ENCODE assay signal across 8 cellular contexts in the genomic region with DNA sequence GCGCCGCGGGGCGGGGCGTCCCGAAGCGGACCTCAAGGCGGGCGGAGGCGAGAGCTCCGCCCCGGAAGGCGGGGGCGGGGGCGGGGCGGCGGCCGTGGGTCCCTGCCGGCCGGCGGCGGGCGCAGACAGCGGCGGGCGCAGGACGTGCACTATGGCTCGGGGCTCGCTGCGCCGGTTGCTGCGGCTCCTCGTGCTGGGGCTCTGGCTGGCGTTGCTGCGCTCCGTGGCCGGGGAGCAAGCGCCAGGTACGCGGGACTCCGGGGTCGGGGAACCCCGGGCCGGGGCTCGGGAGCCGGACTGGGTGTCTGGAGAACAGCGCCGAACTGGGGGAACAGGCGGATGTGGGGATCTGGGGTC. TPM values are rescaled to one million over a fixed set of nuclear protein-coding genes. Genes with fewer than 3 reads are reported as not detected.
A peak's percentile ranks its signal among the peaks of the same experiment; 100 is the strongest.
DNase-seq lines count a peak whose midpoint lies in the region; ATAC-seq and TF ChIP-seq lines count a peak whose summit lies in the region.

A gene with protein sequence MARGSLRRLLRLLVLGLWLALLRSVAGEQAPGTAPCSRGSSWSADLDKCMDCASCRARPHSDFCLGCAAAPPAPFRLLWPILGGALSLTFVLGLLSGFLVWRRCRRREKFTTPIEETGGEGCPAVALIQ (plus strand): TSS at position 122 of the 357 bp plus-strand sequence. CDS start 30 bp downstream, at position 152.

- peak within 1 kb of the TSS; percentile 95 for H3K4me3 Mint-ChIP-seq in activated naive CD8-positive, alpha-beta T cell treated with anti-CD3 and anti-CD28 coated beads for 36 hours

- ATAC-seq in HG02981 (IDR thresholded peaks at IDR 0.05; ENCODE audit: unreplicated experiment), result no peak

- H3K4me3 ChIP-seq in SK-N-MC (peak within 1 kb of the TSS; percentile 83), osteoblast (ENCODE audit: insufficient read depth, low read length) (peak within 1 kb of the TSS; percentile 94), urinary bladder (ENCODE audit: low read depth, low read length) (peak within 1 kb of the TSS; percentile 48)

- H2AFZ ChIP-seq in osteoblast (ENCODE audit: low read length), result peak within 1 kb of the TSS; percentile 91

- DNase-seq in DMS53 treated with DMSO at 0.1 percent for 48 hours (lab: John Stamatoyannopoulos, UW; ENCODE audit: unreplicated experiment) (peak; percentile 45), HT-29 (ENCODE audit: low spot score) (peak; percentile 87), SK-N-MC (ENCODE audit: low read depth, low spot score) (no peak), glomerular visceral epithelial cell (ENCODE audit: extremely low spot score) (peak; percentile 87), osteoblast (ENCODE audit: insufficient read length, low spot score, missing footprints) (peak; percentile 99)
- DNase-seq in activated naive CD8-positive, alpha-beta T cell treated with anti-CD3 and anti-CD28 coated beads for 36 hours, result peak; percentile 78

- no peak within 1 kb of the TSS for H3K27ac ChIP-seq in SK-N-MC
- H3K27ac ChIP-seq in osteoblast (ENCODE audit: low read depth, low read length), result peak within 1 kb of the TSS; percentile 98
- H3K27ac ChIP-seq in urinary bladder (ENCODE audit: low read depth), result peak within 1 kb of the TSS; percentile 89

- peak within 1 kb of the TSS; percentile 64 for H3K9ac ChIP-seq in SK-N-MC (ENCODE audit: insufficient read length)

- no peak for TF ChIP-seq CTCF in osteoblast (IDR thresholded peaks at IDR 0.05; ENCODE audit: extremely low read depth, low read depth, low read length)

- no peaks in the 10 kb centered on the region for H3K36me3 ChIP-seq in SK-N-MC (ENCODE audit: insufficient read depth, low read length)
- peaks cover 15% of the 10 kb centered on the region for H3K36me3 ChIP-seq in osteoblast (ENCODE audit: insufficient read depth, low read length)
- no peaks in the 10 kb centered on the region for H3K36me3 ChIP-seq in urinary bladder (ENCODE audit: insufficient read depth)

- peaks cover 24% of the 10 kb centered on the region for H4K20me1 ChIP-seq in osteoblast (ENCODE audit: insufficient read depth, low read length)

- H3K27me3 ChIP-seq in osteoblast (ENCODE audit: insufficient read depth, low read length), result peaks cover 5% of the 10 kb centered on the region

- peak within 1 kb of the TSS; percentile 96 for H3K4me2 ChIP-seq in osteoblast (ENCODE audit: insufficient read depth, low read length)

- under 1% methylated on average over 49 of the region's 49 CpGs for WGBS in urinary bladder

- peak within 1 kb of the TSS; percentile 98 for H3K27ac Mint-ChIP-seq in activated naive CD8-positive, alpha-beta T cell treated with anti-CD3 and anti-CD28 coated beads for 36 hours

- H3K36me3 Mint-ChIP-seq in activated naive CD8-positive, alpha-beta T cell treated with anti-CD3 and anti-CD28 coated beads for 36 hours, result peaks cover 3% of the 10 kb centered on the region

- H3K9me3 ChIP-seq in SK-N-MC (ENCODE audit: low read depth, low read length) (no peaks in the 10 kb centered on the region), osteoblast (ENCODE audit: low read depth, low read length) (no peaks in the 10 kb centered on the region)

- H3K79me2 ChIP-seq in osteoblast (ENCODE audit: insufficient read depth, low read length), result no peaks in the 10 kb centered on the region

- H3K4me1 Mint-ChIP-seq in activated naive CD8-positive, alpha-beta T cell treated with anti-CD3 and anti-CD28 coated beads for 36 hours, result peaks cover 40% of the 10 kb centered on the region

- H3K9me3 Mint-ChIP-seq in activated naive CD8-positive, alpha-beta T cell treated with anti-CD3 and anti-CD28 coated beads for 36 hours, result no peaks in the 10 kb centered on the region

- peaks cover 12% of the 10 kb centered on the region for H3K27me3 Mint-ChIP-seq in activated naive CD8-positive, alpha-beta T cell treated with anti-CD3 and anti-CD28 coated beads for 36 hours

- H3K4me1 ChIP-seq in osteoblast (ENCODE audit: insufficient read depth, low read length), result peaks cover 20% of the 10 kb centered on the region
- peaks cover 2% of the 10 kb centered on the region for H3K4me1 ChIP-seq in urinary bladder (ENCODE audit: insufficient read depth)

RNA-seq across cellular contexts. Expression of the gene that starts here (rescaled TPM):
- 709 and 783 TPM in 2 replicates for total RNA-seq in HT-29 (2014; rRNA removed; shearing (Covaris generic))
- 1 to 10 TPM; 1.2 to 1.5 TPM for total RNA-seq in activated naive CD8-positive, alpha-beta T cell treated with anti-CD3 and anti-CD28 coated beads for 36 hours
- 143 and 159 TPM in 2 replicates for total RNA-seq in osteoblast
- 20.1 TPM for total RNA-seq in urinary bladder
- polyA plus RNA-seq in urinary bladder, result 16.2 TPM
